In genomic region chr4:145482209-145483021, GRCh38 we compare ENCODE assay signal across 8 cellular contexts. TPM values are rescaled to one million over a fixed set of nuclear protein-coding genes. Genes with fewer than 3 reads are reported as not detected.
A peak's percentile ranks its signal among the peaks of the same experiment; 100 is the strongest.
DNase-seq lines count a peak whose midpoint lies in the region; ATAC-seq, FAIRE-seq and TF ChIP-seq lines count a peak whose summit lies in the region.

No MANE protein-coding gene starts in this region.

- peak; percentile 38 for ATAC-seq in GM19397 (IDR thresholded peaks at IDR 0.05; ENCODE audit: unreplicated experiment)
- peak; percentile 54 to 74 (median 66) for ATAC-seq in pancreas
- peak; percentile 59 for ATAC-seq in upper lobe of right lung

- H3K27me3 ChIP-seq in CD8-positive, alpha-beta memory T cell (ENCODE audit: insufficient read depth, low read length, poor library complexity, severe bottlenecking) = peaks cover 19% of the 10 kb centered on the region
- H3K27me3 ChIP-seq in cardiac muscle cell (no peaks in the 10 kb centered on the region), pancreas (no peaks in the 10 kb centered on the region), upper lobe of right lung (no peaks in the 10 kb centered on the region)

- no peak for FAIRE-seq in pancreas (lab: Jason Lieb, UNC)

- H3K4me3 Mint-ChIP-seq in CD8-positive, alpha-beta memory T cell = peak overlapping the region in 2 of 7 donors; percentile 13 to 83
- no peak overlapping the region for H3K4me3 Mint-ChIP-seq in activated naive CD8-positive, alpha-beta T cell treated with anti-CD3 and anti-CD28 coated beads for 36 hours

- H3K4me1 Mint-ChIP-seq in CD8-positive, alpha-beta memory T cell = peaks cover 4 to 9% (median 9%) of the 10 kb centered on the region in 3 donors
- H3K4me1 Mint-ChIP-seq in activated naive CD8-positive, alpha-beta T cell treated with anti-CD3 and anti-CD28 coated beads for 36 hours = peaks cover 7% of the 10 kb centered on the region

- no peak overlapping the region for H3K27ac Mint-ChIP-seq in CD8-positive, alpha-beta memory T cell
- H3K27ac Mint-ChIP-seq in activated naive CD8-positive, alpha-beta T cell treated with anti-CD3 and anti-CD28 coated beads for 36 hours = peak overlapping the region; percentile 70

- POLR2A ChIA-PET in CD8-positive, alpha-beta memory T cell (lab: Charles Lee) = no interaction called here

- CTCF ChIA-PET in CD8-positive, alpha-beta memory T cell (lab: Charles Lee) = no interaction called here

- H3K9me3 Mint-ChIP-seq in CD8-positive, alpha-beta memory T cell = peaks cover 0 to 2% (median 0%) of the 10 kb centered on the region in 5 donors
- peaks cover 3% of the 10 kb centered on the region for H3K9me3 Mint-ChIP-seq in activated naive CD8-positive, alpha-beta T cell treated with anti-CD3 and anti-CD28 coated beads for 36 hours

- peak overlapping the region; percentile 53 for H3K4me3 ChIP-seq in CD8-positive, alpha-beta memory T cell (ENCODE audit: low read length)
- peak overlapping the region; percentile 89 for H3K4me3 ChIP-seq in cardiac muscle cell
- peak overlapping the region; percentile 72 to 98 (median 87) for H3K4me3 ChIP-seq in pancreas
- H3K4me3 ChIP-seq in upper lobe of right lung = peak overlapping the region; percentile 83

- H3K36me3 Mint-ChIP-seq in CD8-positive, alpha-beta memory T cell = peaks cover 0 to 2% (median 0%) of the 10 kb centered on the region in 3 donors
- peaks cover 3% of the 10 kb centered on the region for H3K36me3 Mint-ChIP-seq in activated naive CD8-positive, alpha-beta T cell treated with anti-CD3 and anti-CD28 coated beads for 36 hours

- H3K4me1 ChIP-seq in CD8-positive, alpha-beta memory T cell (ENCODE audit: insufficient read depth, low read length) = peaks cover 6% of the 10 kb centered on the region
- peaks cover 19% of the 10 kb centered on the region for H3K4me1 ChIP-seq in cardiac muscle cell (ENCODE audit: low read depth)
- H3K4me1 ChIP-seq in pancreas = peaks cover 9 to 35% (median 27%) of the 10 kb centered on the region in 3 donors
- H3K4me1 ChIP-seq in upper lobe of right lung = peaks cover 21% of the 10 kb centered on the region

- WGBS in pancreas, 2 donors = 0% methylated on average over 54 to 73 of the region's 73 CpGs

- intact Hi-C loops in pancreas (cut with DNase I) (loop anchor here in 1 of 3 donors (10.0 kb wide), 1 partner anchor 62 kb away; no protein-coding TSS in a partner anchor), upper lobe of right lung (cut with DNase I) (no loop called here)

- DNase-seq in CD8-positive, alpha-beta memory T cell = peak in 1 of 5 donors; percentile 4
- DNase-seq in HK-2 (ENCODE audit: unreplicated experiment) (peak; percentile 64), cardiac muscle cell (ENCODE audit: low read depth in 1 of 2, low spot score in 1 of 2) (peak; percentile 77 to 80), pancreas (peak; percentile 57 to 75 (median 60)), upper lobe of right lung (peak; percentile 77)
- peak; percentile 82 for DNase-seq in activated naive CD8-positive, alpha-beta T cell treated with anti-CD3 and anti-CD28 coated beads for 36 hours

- TF ChIP-seq CTCF in cardiac muscle cell (IDR thresholded peaks at IDR 0.05; ENCODE audit: low read depth, low read length) = peak; percentile 22
- no peak for TF ChIP-seq CTCF in pancreas (IDR thresholded peaks at IDR 0.05)
- TF ChIP-seq CTCF in upper lobe of right lung (IDR thresholded peaks at IDR 0.05) = no peak

- H3K36me3 ChIP-seq in CD8-positive, alpha-beta memory T cell (ENCODE audit: insufficient read depth, low read length) = no peaks in the 10 kb centered on the region
- H3K36me3 ChIP-seq in cardiac muscle cell = no peaks in the 10 kb centered on the region
- no peaks in the 10 kb centered on the region for H3K36me3 ChIP-seq in pancreas
- no peaks in the 10 kb centered on the region for H3K36me3 ChIP-seq in upper lobe of right lung

- H3K27me3 Mint-ChIP-seq in CD8-positive, alpha-beta memory T cell = peaks cover 18 to 40% of the 10 kb centered on the region in 2 donors
- peaks cover 51% of the 10 kb centered on the region for H3K27me3 Mint-ChIP-seq in activated naive CD8-positive, alpha-beta T cell treated with anti-CD3 and anti-CD28 coated beads for 36 hours

- no peaks in the 10 kb centered on the region for H3K9me3 ChIP-seq in CD8-positive, alpha-beta memory T cell (ENCODE audit: low read length)
- H3K9me3 ChIP-seq in cardiac muscle cell (ENCODE audit: low read depth) (no peaks in the 10 kb centered on the region), pancreas (no peaks in the 10 kb centered on the region), upper lobe of right lung (no peaks in the 10 kb centered on the region)

- no peak overlapping the region for H3K27ac ChIP-seq in CD8-positive, alpha-beta memory T cell (ENCODE audit: low read depth, low read length)
- H3K27ac ChIP-seq in cardiac muscle cell (peak overlapping the region; percentile 98), pancreas (peak overlapping the region; percentile 97 to 99 (median 98)), upper lobe of right lung (peak overlapping the region; percentile 93)

TF ChIP-seq in PFSK-1, 5 proteins besides CTCF, POLR2A, EP300 and RAD21:
- peak; percentile 39; the same call in 1 of the 2 replicates for TF ChIP-seq SIN3A (IDR thresholded peaks at IDR 0.05; ENCODE audit: borderline replicate concordance, insufficient read depth, low read length)
- TF ChIP-seq TAF1 (IDR thresholded peaks at IDR 0.05; ENCODE audit: borderline replicate concordance, insufficient read depth, low read length) = no peak

RNA-seq across cellular contexts. Expression of gene SMAD1, which starts 0.8 kb away (rescaled TPM):
- total RNA-seq in CD8-positive, alpha-beta memory T cell = 1 to 10 TPM; 1.3 to 1.6 TPM
- 0.52 TPM for polyA plus RNA-seq in CD8-positive, alpha-beta memory T cell
- polyA plus RNA-seq in PFSK-1 (2012; ENCODE audit: insufficient read length, low read depth) = 8.4 TPM
- total RNA-seq in activated naive CD8-positive, alpha-beta T cell treated with anti-CD3 and anti-CD28 coated beads for 36 hours = 1 to 10 TPM; 1.2 to 1.7 TPM
- total RNA-seq in cardiac muscle cell (24.6 and 28.0 TPM in 2 replicates), pancreas (10 to 100 TPM; 11.4 to 19.3 (median 16.6) TPM), upper lobe of right lung (23.9 TPM)
- polyA plus RNA-seq in cardiac muscle cell (29.3 and 48.8 TPM in 2 replicates), pancreas (1 to 10 TPM; 2.6 to 4.6 TPM)
